Comparison of ENCODE assay signal across 2 cellular contexts in the genomic region with DNA sequence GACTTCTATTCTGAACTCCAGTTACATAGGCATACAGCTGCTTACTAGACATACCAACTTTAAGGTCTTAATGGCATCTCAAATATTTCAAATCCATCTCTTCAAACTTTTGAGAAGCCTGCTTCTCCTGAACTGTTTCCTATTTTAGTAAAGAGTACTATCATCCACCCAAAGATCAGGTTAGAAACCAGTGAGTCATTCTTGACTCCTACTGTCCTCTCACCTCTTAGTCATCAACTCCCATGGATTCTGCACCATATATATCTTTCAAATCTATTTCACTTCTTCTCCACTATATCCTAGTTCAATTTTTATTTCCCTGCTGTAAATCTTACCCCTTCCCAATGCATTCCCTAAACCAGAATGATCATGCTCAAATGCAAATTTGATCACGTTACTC.
TF ChIP-seq lines count a peak whose summit lies in the region.

No MANE protein-coding gene starts in this region.

TF ChIP-seq in SK-N-SH, 30 proteins besides CTCF, POLR2A, EP300 and RAD21 (continued from another document):
- TF ChIP-seq MEF2A (IDR thresholded peaks at IDR 0.05; ENCODE audit: borderline replicate concordance, low read depth): no peak

TF ChIP-seq in SK-N-SH treated with all-trans-retinoic acid at 6 μM for 48 hours, 23 proteins besides CTCF, POLR2A, EP300 and RAD21 (continued from another document):
- no peak for TF ChIP-seq SNAI2 (CRISPR knock-in tag; IDR thresholded peaks at IDR 0.05)
- TF ChIP-seq BACH2 (CRISPR knock-in tag; IDR thresholded peaks at IDR 0.05; ENCODE audit: borderline replicate concordance): no peak
- TF ChIP-seq, protein P1, sequence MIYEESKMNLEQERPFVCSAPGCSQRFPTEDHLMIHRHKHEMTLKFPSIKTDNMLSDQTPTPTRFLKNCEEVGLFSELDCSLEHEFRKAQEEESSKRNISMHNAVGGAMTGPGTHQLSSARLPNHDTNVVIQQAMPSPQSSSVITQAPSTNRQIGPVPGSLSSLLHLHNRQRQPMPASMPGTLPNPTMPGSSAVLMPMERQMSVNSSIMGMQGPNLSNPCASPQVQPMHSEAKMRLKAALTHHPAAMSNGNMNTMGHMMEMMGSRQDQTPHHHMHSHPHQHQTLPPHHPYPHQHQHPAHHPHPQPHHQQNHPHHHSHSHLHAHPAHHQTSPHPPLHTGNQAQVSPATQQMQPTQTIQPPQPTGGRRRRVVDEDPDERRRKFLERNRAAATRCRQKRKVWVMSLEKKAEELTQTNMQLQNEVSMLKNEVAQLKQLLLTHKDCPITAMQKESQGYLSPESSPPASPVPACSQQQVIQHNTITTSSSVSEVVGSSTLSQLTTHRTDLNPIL (CRISPR knock-in tag; IDR thresholded peaks at IDR 0.05; ENCODE audit: low read depth): no peak
- TF ChIP-seq, protein P2, sequence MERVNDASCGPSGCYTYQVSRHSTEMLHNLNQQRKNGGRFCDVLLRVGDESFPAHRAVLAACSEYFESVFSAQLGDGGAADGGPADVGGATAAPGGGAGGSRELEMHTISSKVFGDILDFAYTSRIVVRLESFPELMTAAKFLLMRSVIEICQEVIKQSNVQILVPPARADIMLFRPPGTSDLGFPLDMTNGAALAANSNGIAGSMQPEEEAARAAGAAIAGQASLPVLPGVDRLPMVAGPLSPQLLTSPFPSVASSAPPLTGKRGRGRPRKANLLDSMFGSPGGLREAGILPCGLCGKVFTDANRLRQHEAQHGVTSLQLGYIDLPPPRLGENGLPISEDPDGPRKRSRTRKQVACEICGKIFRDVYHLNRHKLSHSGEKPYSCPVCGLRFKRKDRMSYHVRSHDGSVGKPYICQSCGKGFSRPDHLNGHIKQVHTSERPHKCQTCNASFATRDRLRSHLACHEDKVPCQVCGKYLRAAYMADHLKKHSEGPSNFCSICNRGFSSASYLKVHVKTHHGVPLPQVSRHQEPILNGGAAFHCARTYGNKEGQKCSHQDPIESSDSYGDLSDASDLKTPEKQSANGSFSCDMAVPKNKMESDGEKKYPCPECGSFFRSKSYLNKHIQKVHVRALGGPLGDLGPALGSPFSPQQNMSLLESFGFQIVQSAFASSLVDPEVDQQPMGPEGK (CRISPR knock-in tag; IDR thresholded peaks at IDR 0.05; ENCODE audit: borderline replicate concordance): no peak
- no peak for TF ChIP-seq CSDC2 (CRISPR knock-in tag; IDR thresholded peaks at IDR 0.05)
- TF ChIP-seq ISL1 (CRISPR knock-in tag; IDR thresholded peaks at IDR 0.05): no peak
- no peak for TF ChIP-seq RARB (CRISPR knock-in tag; IDR thresholded peaks at IDR 0.05)
- TF ChIP-seq, protein P3, sequence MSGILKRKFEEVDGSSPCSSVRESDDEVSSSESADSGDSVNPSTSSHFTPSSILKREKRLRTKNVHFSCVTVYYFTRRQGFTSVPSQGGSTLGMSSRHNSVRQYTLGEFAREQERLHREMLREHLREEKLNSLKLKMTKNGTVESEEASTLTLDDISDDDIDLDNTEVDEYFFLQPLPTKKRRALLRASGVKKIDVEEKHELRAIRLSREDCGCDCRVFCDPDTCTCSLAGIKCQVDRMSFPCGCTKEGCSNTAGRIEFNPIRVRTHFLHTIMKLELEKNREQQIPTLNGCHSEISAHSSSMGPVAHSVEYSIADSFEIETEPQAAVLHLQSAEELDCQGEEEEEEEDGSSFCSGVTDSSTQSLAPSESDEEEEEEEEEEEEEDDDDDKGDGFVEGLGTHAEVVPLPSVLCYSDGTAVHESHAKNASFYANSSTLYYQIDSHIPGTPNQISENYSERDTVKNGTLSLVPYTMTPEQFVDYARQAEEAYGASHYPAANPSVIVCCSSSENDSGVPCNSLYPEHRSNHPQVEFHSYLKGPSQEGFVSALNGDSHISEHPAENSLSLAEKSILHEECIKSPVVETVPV (CRISPR knock-in tag; IDR thresholded peaks at IDR 0.05): no peak
- TF ChIP-seq, protein P4, sequence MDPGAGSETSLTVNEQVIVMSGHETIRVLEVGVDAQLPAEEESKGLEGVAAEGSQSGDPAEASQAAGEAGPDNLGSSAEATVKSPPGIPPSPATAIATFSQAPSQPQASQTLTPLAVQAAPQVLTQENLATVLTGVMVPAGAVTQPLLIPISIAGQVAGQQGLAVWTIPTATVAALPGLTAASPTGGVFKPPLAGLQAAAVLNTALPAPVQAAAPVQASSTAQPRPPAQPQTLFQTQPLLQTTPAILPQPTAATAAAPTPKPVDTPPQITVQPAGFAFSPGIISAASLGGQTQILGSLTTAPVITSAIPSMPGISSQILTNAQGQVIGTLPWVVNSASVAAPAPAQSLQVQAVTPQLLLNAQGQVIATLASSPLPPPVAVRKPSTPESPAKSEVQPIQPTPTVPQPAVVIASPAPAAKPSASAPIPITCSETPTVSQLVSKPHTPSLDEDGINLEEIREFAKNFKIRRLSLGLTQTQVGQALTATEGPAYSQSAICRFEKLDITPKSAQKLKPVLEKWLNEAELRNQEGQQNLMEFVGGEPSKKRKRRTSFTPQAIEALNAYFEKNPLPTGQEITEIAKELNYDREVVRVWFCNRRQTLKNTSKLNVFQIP (CRISPR knock-in tag; IDR thresholded peaks at IDR 0.05; ENCODE audit: borderline replicate concordance, low read depth): no peak
- no peak for TF ChIP-seq ZNF8 (CRISPR knock-in tag; IDR thresholded peaks at IDR 0.05)
- TF ChIP-seq PPARA (CRISPR knock-in tag; IDR thresholded peaks at IDR 0.05; ENCODE audit: borderline replicate concordance): no peak
- no peak for TF ChIP-seq TOX (CRISPR knock-in tag; IDR thresholded peaks at IDR 0.05; ENCODE audit: borderline replicate concordance)
- TF ChIP-seq ZNF565 (CRISPR knock-in tag; conservative IDR thresholded peaks at IDR 0.05; ENCODE audit: low read depth): no peak
- no peak for TF ChIP-seq ZC3H10 (CRISPR knock-in tag; IDR thresholded peaks at IDR 0.05)
